ENCODE assay signal across 9 cellular contexts in genomic region chr7:159151231-159151630, GRCh38. TPM values are rescaled to one million over a fixed set of nuclear protein-coding genes. Genes with fewer than 3 reads are reported as not detected.
"Had no signal": no experiment of that assay in that cellular context is flagged by ENCODE, and none has a peak within 500 bp of the region (broad histone marks: within the 10 kb centered on the region; RNA-seq: fewer than 3 reads in every experiment).

No MANE protein-coding gene starts in this region.

- H3K27ac ChIP-seq: HL-60 had no signal

- H3K4me2 ChIP-seq: GM23338 had no signal

- ATAC-seq: GM23338, HCT116, HepG2 had no signal

- H3K9me3 ChIP-seq: HAP-1 had no signal

- DNase-seq: HFFc6, KBM-7 had no signal

- H3K4me1 ChIP-seq: HAP-1 had no signal

- H2AFZ ChIP-seq: GM23338 had no signal

- H3K36me3 ChIP-seq: HAP-1 had no signal

- H3K4me3 ChIP-seq: GM23338, HAP-1 had no signal

RNA-seq across cellular contexts. Expression of gene VIPR2, which starts 6.6 kb away (rescaled TPM):
- total RNA-seq: HepG2, HFFc6, HT1080 had no signal
- polyA plus RNA-seq: HepG2, IgD-negative memory B cell had no signal
